In the genomic region with DNA sequence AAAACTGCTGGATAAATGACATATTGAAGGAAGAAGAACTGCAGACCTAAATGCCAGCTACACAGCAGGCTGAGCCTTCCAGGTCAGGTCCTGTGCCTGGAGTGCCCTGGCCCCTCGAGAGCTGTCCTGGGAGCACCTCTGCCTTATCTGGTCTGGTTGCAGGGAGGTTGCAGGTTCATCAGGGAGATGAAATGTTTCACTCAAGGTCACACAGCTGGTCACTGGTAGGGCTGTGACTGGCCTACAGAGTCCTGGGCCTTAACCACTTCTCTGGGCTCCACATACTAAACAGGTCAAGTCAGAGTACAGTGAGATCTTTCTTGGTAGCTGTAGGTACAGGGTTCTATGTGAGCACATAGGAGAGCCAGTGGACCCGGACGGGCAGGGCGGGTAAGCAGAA, we compare ENCODE assay signal across 33 cellular contexts.
"Had no signal": no experiment of that assay in that cellular context is flagged by ENCODE, and none has a peak within 500 bp of the region (broad histone marks: within the 10 kb centered on the region; RNA-seq: fewer than 3 reads in every experiment).

No MANE protein-coding gene starts in this region.

- ATAC-seq: activated T-cell treated with anti-CD3 and anti-CD28 coated beads, Interleukin-2, amount 50 U/mL, for 4 hours; PC-3; Right ventricle myocardium inferior; SK-N-SH treated with all-trans-retinoic acid at 6 μM for 48 hours had no signal

- H3K4me3 Mint-ChIP-seq: activated CD4-positive, alpha-beta memory T cell treated with anti-CD3 and anti-CD28 coated beads for 36 hours; activated naive CD8-positive, alpha-beta T cell treated with anti-CD3 and anti-CD28 coated beads for 36 hours; activated T-cell treated with anti-CD3 and anti-CD28 coated beads, Interleukin-2, amount 50 U/mL, for 4 hours had no signal

- H3K27me3 Mint-ChIP-seq: activated CD4-positive, alpha-beta memory T cell treated with anti-CD3 and anti-CD28 coated beads for 36 hours; activated naive CD8-positive, alpha-beta T cell treated with anti-CD3 and anti-CD28 coated beads for 36 hours had no signal

- H3K27ac Mint-ChIP-seq: activated CD4-positive, alpha-beta memory T cell treated with anti-CD3 and anti-CD28 coated beads for 36 hours; activated naive CD8-positive, alpha-beta T cell treated with anti-CD3 and anti-CD28 coated beads for 36 hours had no signal

- DNase-seq: activated CD4-positive, alpha-beta memory T cell treated with anti-CD3 and anti-CD28 coated beads for 36 hours; activated CD4-positive, alpha-beta T cell treated with anti-CD3 and anti-CD28 coated beads, Interleukin-2, amount 50 U/mL, for 1 hour; activated CD8-positive, alpha-beta memory T cell treated with anti-CD3 and anti-CD28 coated beads, Interleukin-2, amount 50 U/mL, for 4 hours; activated effector memory CD4-positive, alpha-beta T cell treated with anti-CD3 and anti-CD28 coated beads, Interleukin-2, amount 50 U/mL, for 16 hours; activated naive CD4-positive, alpha-beta T cell; activated naive CD4-positive, alpha-beta T cell treated with anti-CD3 and anti-CD28 coated beads, Interleukin-2, amount 50 U/mL, for 16 hours; activated naive CD8-positive, alpha-beta T cell treated with anti-CD3 and anti-CD28 coated beads for 36 hours; activated T-cell treated with anti-CD3 and anti-CD28 coated beads for 4 hours; activated T-cell treated with anti-CD3 and anti-CD28 coated beads, Interleukin-2, amount 50 U/mL, for 4 hours; amniotic stem cell; aorta; brain microvascular endothelial cell; central memory CD4-positive, alpha-beta T cell; NCI-H1092 treated with DMSO at 0.1 percent for 48 hours; NCI-H1417; NCI-H146; NCI-H187; NCI-H2029 treated with DMSO at 0.1 percent for 48 hours; NCI-H2107; NCI-H2171; NCI-H226; NCI-H446 treated with DMSO at 0.1 percent for 48 hours; NCI-H524 treated with DMSO at 0.1 percent for 48 hours; NK-92 treated with Interleukin-12 subunit alpha and Interleukin-12 subunit beta, amount 100 ng/mL, for 24 hours; PC-3; Peyer's patch; RPMI8226; SIG-M5; T-helper 1 cell; T1000; WERI-Rb-1 had no signal

- H3K9me3 Mint-ChIP-seq: activated naive CD8-positive, alpha-beta T cell treated with anti-CD3 and anti-CD28 coated beads for 36 hours; activated T-cell treated with anti-CD3 and anti-CD28 coated beads, Interleukin-2, amount 50 U/mL, for 4 hours had no signal
